Comparison of ENCODE assay signal across 9 cellular contexts in the genomic region with DNA sequence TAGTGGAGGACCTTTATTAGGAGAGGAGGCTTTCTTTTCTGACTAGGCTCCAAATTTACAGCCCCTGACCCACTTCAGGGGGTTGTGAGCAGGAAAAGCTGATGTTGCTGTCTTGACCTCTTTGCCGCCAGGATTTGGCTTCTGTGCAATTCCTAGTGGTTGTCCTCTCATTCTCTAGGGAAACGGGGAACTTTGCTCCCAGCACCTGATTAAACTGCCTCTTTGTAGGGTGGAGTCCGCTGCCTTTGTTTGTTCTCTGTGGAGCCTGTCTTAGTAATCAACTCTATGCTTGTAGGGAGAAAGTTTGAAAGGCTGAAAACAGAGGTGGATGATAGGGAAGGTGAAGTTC. TPM values are rescaled to one million over a fixed set of nuclear protein-coding genes. Genes with fewer than 3 reads are reported as not detected.
DNase-seq lines count a peak whose midpoint lies in the region; ATAC-seq and TF ChIP-seq lines count a peak whose summit lies in the region.
"Had no signal": no experiment of that assay in that cellular context is flagged by ENCODE, and none has a peak within 500 bp of the region (broad histone marks: within the 10 kb centered on the region; RNA-seq: fewer than 3 reads in every experiment).

No MANE protein-coding gene starts in this region.

- peak overlapping the region; percentile 38 for H3K4me3 ChIP-seq in HUES64 (ENCODE audit: low read length)
- H3K4me3 ChIP-seq in choroid plexus epithelial cell (ENCODE audit: low read depth, low read length): peak overlapping the region; percentile 7
- peak overlapping the region; percentile 17 to 40 (median 31) for H3K4me3 ChIP-seq in right lobe of liver
- peak overlapping the region; percentile 5 for H3K4me3 ChIP-seq in suprapubic skin

- ATAC-seq in right lobe of liver (peak; percentile 82 to 86 (median 84)), GM19351 (IDR thresholded peaks at IDR 0.05; ENCODE audit: unreplicated experiment) (no peak), HG02938 (IDR thresholded peaks at IDR 0.05; ENCODE audit: unreplicated experiment) (no peak), GM18907 (IDR thresholded peaks at IDR 0.05; ENCODE audit: unreplicated experiment) (no peak)
- ATAC-seq in stimulated activated naive CD8-positive, alpha-beta T cell treated with anti-CD3 and anti-CD28 coated beads, Interleukin-15, amount 100 ng/mL, for 72 hours: no peak

- TF ChIP-seq POLR2A in right lobe of liver (IDR thresholded peaks at IDR 0.05): no peak
- no peak for TF ChIP-seq POLR2A in suprapubic skin (IDR thresholded peaks at IDR 0.05)

- no peaks in the 10 kb centered on the region for H3K36me3 ChIP-seq in HUES64 (ENCODE audit: insufficient read depth, low read length)
- H3K36me3 ChIP-seq in right lobe of liver: peaks cover 0 to 2% (median 0%) of the 10 kb centered on the region in 4 donors
- H3K36me3 ChIP-seq in suprapubic skin: no peaks in the 10 kb centered on the region

- no peak overlapping the region for H3K4me3 Mint-ChIP-seq in stimulated activated naive CD8-positive, alpha-beta T cell treated with anti-CD3 and anti-CD28 coated beads, Interleukin-15, amount 100 ng/mL, for 72 hours

- peak overlapping the region; percentile 96 for H3K27ac ChIP-seq in HUES64 (ENCODE audit: low read depth, low read length)
- peak overlapping the region; percentile 79 to 90 (median 85) for H3K27ac ChIP-seq in right lobe of liver
- peak overlapping the region; percentile 84 for H3K27ac ChIP-seq in suprapubic skin

- peaks cover 31% of the 10 kb centered on the region for H3K4me1 Mint-ChIP-seq in stimulated activated naive CD8-positive, alpha-beta T cell treated with anti-CD3 and anti-CD28 coated beads, Interleukin-15, amount 100 ng/mL, for 72 hours

- H3K4me1 ChIP-seq in HUES64 (ENCODE audit: insufficient read depth, low read length) (peaks cover 84% of the 10 kb centered on the region), right lobe of liver (peaks cover 0 to 86% (median 47%) of the 10 kb centered on the region in 4 donors), suprapubic skin (peaks cover 97% of the 10 kb centered on the region)

- peak; percentile 45 for DNase-seq in choroid plexus epithelial cell (ENCODE audit: low read depth)
- DNase-seq in right lobe of liver: peak in 2 of 3 donors; percentile 41 to 85
- DNase-seq in suprapubic skin (ENCODE audit: low spot score in 2 of 2): no peak
- no peak for DNase-seq in stimulated activated naive CD8-positive, alpha-beta T cell treated with anti-CD3 and anti-CD28 coated beads, Interleukin-15, amount 100 ng/mL, for 72 hours
- DNase-seq: stimulated activated CD4-positive, alpha-beta T cell treated with anti-CD3 and anti-CD28 coated beads, Interleukin-4, amount 100 ng/mL, for 4 hours had no signal

- TF ChIP-seq EP300 in suprapubic skin (IDR thresholded peaks at IDR 0.05): no peak

- peak overlapping the region in 1 of 2 donors; percentile 3 for H3K27ac Mint-ChIP-seq in stimulated activated naive CD8-positive, alpha-beta T cell treated with anti-CD3 and anti-CD28 coated beads, Interleukin-15, amount 100 ng/mL, for 72 hours

- TF ChIP-seq CTCF in choroid plexus epithelial cell (conservative IDR thresholded peaks at IDR 0.05; ENCODE audit: low read depth, low read length): no peak
- TF ChIP-seq CTCF in right lobe of liver (IDR thresholded peaks at IDR 0.05): no peak
- no peak for TF ChIP-seq CTCF in suprapubic skin (IDR thresholded peaks at IDR 0.05)

- H3K27me3 ChIP-seq in HUES64 (ENCODE audit: insufficient read depth, low read length) (no peaks in the 10 kb centered on the region), right lobe of liver (no peaks in the 10 kb centered on the region), suprapubic skin (no peaks in the 10 kb centered on the region)

- intact Hi-C loops in right lobe of liver (cut with DNase I): no loop called here

- H3K9me3 ChIP-seq in HUES64 (ENCODE audit: insufficient read depth, low read depth, low read length): no peaks in the 10 kb centered on the region
- H3K9me3 ChIP-seq in right lobe of liver: no peaks in the 10 kb centered on the region
- H3K9me3 ChIP-seq in suprapubic skin: no peaks in the 10 kb centered on the region

- no peaks in the 10 kb centered on the region for H3K27me3 Mint-ChIP-seq in stimulated activated naive CD8-positive, alpha-beta T cell treated with anti-CD3 and anti-CD28 coated beads, Interleukin-15, amount 100 ng/mL, for 72 hours

- H3K9ac ChIP-seq in HUES64 (ENCODE audit: low read depth, low read length): peak overlapping the region; percentile 76

- H3K9me3 Mint-ChIP-seq in stimulated activated naive CD8-positive, alpha-beta T cell treated with anti-CD3 and anti-CD28 coated beads, Interleukin-15, amount 100 ng/mL, for 72 hours: no peaks in the 10 kb centered on the region

- WGBS in HUES64: 27% methylated on average over 3 of the region's 3 CpGs
- WGBS in right lobe of liver (ENCODE audit: insufficient coverage, low coverage, low lambda C conversion rate, missing lambda C conversion rate): 9% methylated on average over 3 of the region's 3 CpGs
- 25% methylated on average over 3 of the region's 3 CpGs for WGBS in suprapubic skin

RNA-seq across cellular contexts. Expression of a gene that starts 16.3 kb away (rescaled TPM):
- polyA plus RNA-seq in HUES64 (2013, experiment 1 of 2): 81.3 TPM
- polyA plus RNA-seq in HUES64 (2013, experiment 2 of 2): 89.6 TPM
- total RNA-seq in right lobe of liver (100 to 1,000 TPM in 3 of 6 experiments, 10 to 100 TPM in 3; 62.3 to 123 (median 97.8) TPM), suprapubic skin (100 to 1,000 TPM; 216 to 336 (median 223) TPM)

RNA-seq across cellular contexts. Expression of a gene that starts 26.3 kb away (rescaled TPM):
- polyA plus RNA-seq in HUES64 (2013, experiment 1 of 2): not detected
- not detected for polyA plus RNA-seq in HUES64 (2013, experiment 2 of 2)
- total RNA-seq in right lobe of liver (not detected), suprapubic skin (not detected)

RNA-seq across cellular contexts. Expression of a gene that starts 36.7 kb away (rescaled TPM):
- 211 TPM for polyA plus RNA-seq in HUES64 (2013, experiment 1 of 2)
- 188 TPM for polyA plus RNA-seq in HUES64 (2013, experiment 2 of 2)
- total RNA-seq in right lobe of liver: 100 to 1,000 TPM in 1 of 6 experiments, 10 to 100 TPM in 5; 57.1 to 110 (median 70.7) TPM
- total RNA-seq in suprapubic skin: 10 to 100 TPM; 62.0 to 74.6 (median 67.5) TPM

Comparison
In these comparisons a context has a peak if more than half of its experiments do, and no peak if none do; other contexts are left out.
1. DNase-seq: peak in choroid plexus epithelial cell (single experiment) and right lobe of liver (2 of 3); none in suprapubic skin (0 of 2) and stimulated activated naive CD8-positive, alpha-beta T cell treated with anti-CD3 and anti-CD28 coated beads, Interleukin-15, amount 100 ng/mL, for 72 hours (0 of 2).
2. ATAC-seq: peak in right lobe of liver (4 of 4); none in stimulated activated naive CD8-positive, alpha-beta T cell treated with anti-CD3 and anti-CD28 coated beads, Interleukin-15, amount 100 ng/mL, for 72 hours (single experiment), GM19351 (single experiment), HG02938 (single experiment) and GM18907 (single experiment).
3. Peak in every context shown above with its lines, with median percentiles within 50 percentile points of each other: H3K27ac ChIP-seq and H3K4me3 ChIP-seq.